Comparison of ENCODE assay signal across 13 cellular contexts in the genomic region with DNA sequence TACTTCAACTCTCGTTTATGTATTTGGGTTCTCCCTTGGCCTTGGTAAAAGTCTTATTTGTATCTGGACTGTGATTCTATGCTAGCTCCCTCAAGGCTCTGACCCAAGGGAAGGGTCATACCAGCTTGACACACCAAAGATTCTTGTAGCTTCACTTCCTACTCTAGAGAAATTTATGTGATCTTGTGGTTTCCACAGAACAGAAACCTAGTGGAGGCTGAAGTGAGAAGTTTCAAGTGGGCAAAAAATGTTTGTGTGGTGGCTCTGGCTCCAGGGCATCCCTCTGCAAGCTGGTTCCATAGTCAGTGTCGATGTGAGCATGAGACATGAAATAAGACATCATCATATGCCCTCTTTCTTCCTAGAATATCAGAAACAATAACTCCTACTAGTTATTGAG. TPM values are rescaled to one million over a fixed set of nuclear protein-coding genes. Genes with fewer than 3 reads are reported as not detected.
DNase-seq lines count a peak whose midpoint lies in the region; ATAC-seq, FAIRE-seq and TF ChIP-seq lines count a peak whose summit lies in the region.
"Had no signal": no experiment of that assay in that cellular context is flagged by ENCODE, and none has a peak within 500 bp of the region (broad histone marks: within the 10 kb centered on the region; RNA-seq: fewer than 3 reads in every experiment).

No MANE protein-coding gene starts in this region.

- no peaks in the 10 kb centered on the region for H3K36me3 ChIP-seq in uterus
- H3K36me3 ChIP-seq: ovary had no signal

- DNase-seq in GM12891 (ENCODE audit: insufficient read length, low spot score) (no peak), uterus (no peak), NCI-H2029 treated with DMSO at 0.1 percent for 48 hours (lab: John Stamatoyannopoulos, UW) (no peak), A172 (ENCODE audit: low spot score) (no peak), T-helper 9 cell (no peak)
- DNase-seq: activated CD4-positive, alpha-beta memory T cell treated with anti-CD3 and anti-CD28 coated beads, Interleukin-2, amount 10 ng/mL, durations not matched to agents 7 days and 5 days; ovary; T-helper 1 cell had no signal

- TF ChIP-seq CTCF in uterus (IDR thresholded peaks at IDR 0.05) = no peak

- H3K27ac ChIP-seq in uterus = no peak overlapping the region
- H3K27ac ChIP-seq: hepatocyte, ovary had no signal

- no peaks in the 10 kb centered on the region for H3K4me1 ChIP-seq in uterus

- TF ChIP-seq POLR2A in GM12891 (IDR thresholded peaks at IDR 0.05; ENCODE audit: low read depth, low read length) = no peak
- no peak for TF ChIP-seq POLR2A in uterus (IDR thresholded peaks at IDR 0.05)

- H3K4me3 ChIP-seq in uterus = no peak overlapping the region
- H3K4me3 ChIP-seq: hepatocyte, ovary had no signal

- ATAC-seq in GM19438 (IDR thresholded peaks at IDR 0.05; ENCODE audit: low read depth, unreplicated experiment) = peak; percentile 71
- ATAC-seq in HG02840 (IDR thresholded peaks at IDR 0.05; ENCODE audit: low FRiP score, unreplicated experiment) = peak; percentile 61
- ATAC-seq in HG03520 (IDR thresholded peaks at IDR 0.05; ENCODE audit: unreplicated experiment) = peak; percentile 59
- ATAC-seq: HCT116 had no signal

- no peaks in the 10 kb centered on the region for H3K9me3 ChIP-seq in uterus
- H3K9me3 ChIP-seq: ovary had no signal

- FAIRE-seq in GM12891 (lab: Jason Lieb, UNC) = no peak

- no peaks in the 10 kb centered on the region for H3K27me3 ChIP-seq in uterus
- H3K27me3 ChIP-seq: hepatocyte, ovary had no signal

- intact Hi-C loops in uterus (cut with DNase I; ENCODE audit: low total_unique reads) = no loop called here

TF ChIP-seq in GM12891, 5 proteins besides CTCF, POLR2A, EP300 and RAD21:
- TF ChIP-seq SPI1 (IDR thresholded peaks at IDR 0.05; ENCODE audit: low read depth, low read length) (peak; percentile 59), POU2F2 (IDR thresholded peaks at IDR 0.05; ENCODE audit: low read depth, low read length) (no peak)

RNA-seq across cellular contexts. Expression of gene TNFRSF21, which starts 48.1 kb away (rescaled TPM):
- polyA plus RNA-seq in GM12891 (2012; ENCODE audit: low read depth, missing spikeins) = 0.12 TPM
- total RNA-seq in uterus = 10 to 100 TPM in 2 of 4 donors, 1 to 10 TPM in 2; 1.0 to 33.1 (median 13.2) TPM
- 10.7 and 11.1 TPM in 2 replicates for total RNA-seq in A172 (2014; rRNA removed; shearing (Covaris generic))
